10 cellular contexts compared by ENCODE assay signal in the genomic region with DNA sequence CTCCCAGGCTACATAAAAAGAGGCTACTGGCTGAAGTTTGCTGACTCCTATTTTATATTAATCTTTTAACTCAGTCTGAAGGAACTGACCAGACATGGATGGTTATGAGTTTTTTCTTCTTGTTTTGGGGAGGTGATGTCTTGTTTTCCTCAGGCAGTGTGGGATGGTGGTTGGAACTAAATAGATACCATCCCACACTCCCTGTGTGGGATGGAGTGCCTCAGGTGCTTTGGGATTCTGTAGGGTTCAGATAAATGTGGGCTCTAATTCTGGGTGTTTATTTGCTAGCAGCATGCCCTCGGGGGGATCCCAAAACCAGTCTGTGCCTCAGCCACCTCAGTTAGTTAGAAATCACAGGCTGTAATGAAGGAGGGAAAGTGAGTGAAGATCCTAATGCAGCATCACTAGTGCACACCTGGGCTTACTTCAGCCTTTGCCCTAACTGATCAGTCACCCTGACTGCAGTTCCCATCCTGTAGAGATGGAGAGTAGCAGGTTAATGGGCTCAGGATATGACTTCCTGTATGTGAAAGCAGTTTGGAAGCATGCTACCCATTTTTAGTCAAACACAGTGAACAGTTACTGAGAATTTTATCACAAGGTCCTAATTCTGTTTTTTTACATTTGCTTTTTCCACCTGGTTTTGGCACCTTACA.
DNase-seq lines count a peak whose midpoint lies in the region; ATAC-seq, FAIRE-seq and TF ChIP-seq lines count a peak whose summit lies in the region.
"Had no signal": no experiment of that assay in that cellular context is flagged by ENCODE, and none has a peak within 500 bp of the region (broad histone marks: within the 10 kb centered on the region; RNA-seq: fewer than 3 reads in every experiment).

No MANE protein-coding gene starts in this region.

- peaks cover 99% of the 10 kb centered on the region for H3K79me2 ChIP-seq in GM12878 (ENCODE audit: control insufficient read depth, insufficient read depth, low read length)

- BruUV-seq in GM12878 (replicated peaks; lab: Mats Ljungman, UMichigan): no TSS peak

- H3K4me3 ChIP-seq in GM12878: no peak overlapping the region
- H3K4me3 ChIP-seq in H7 (ENCODE audit: insufficient read depth, low read depth, low read length): no peak overlapping the region

- TF ChIP-seq POLR2A in GM12878 (IDR thresholded peaks at IDR 0.05; ENCODE audit: low read depth, low read length): no peak; the same call in 1 of the 2 replicates

- peak overlapping the region; percentile 44; the same call in 1 of the 2 replicates for H3K4me2 ChIP-seq in GM12878 (ENCODE audit: control insufficient read depth, insufficient read depth)

- no peaks in the 10 kb centered on the region for H3K9me3 ChIP-seq in GM12878 (replicated peaks; ENCODE audit: control insufficient read depth, insufficient read depth, low read length)

- no peaks in the 10 kb centered on the region for H3K27me3 Mint-ChIP-seq in activated CD4-positive, alpha-beta T cell treated with anti-CD3 and anti-CD28 coated beads, Interleukin-2, amount 10 ng/mL, durations not matched to agents 24 days and 14 days
- H3K27me3 Mint-ChIP-seq in progenitor cell of endocrine pancreas: no peaks in the 10 kb centered on the region

- POLR2A ChIA-PET in GM12878 (lab: Charles Lee): interaction anchor here (0.9 to 4.2 kb wide), 3 partner anchors 8 to 15 kb away, joined by 3 to 24 read pairs (median 4); no protein-coding TSS in a partner anchor

- no peak for TF ChIP-seq RAD21 in GM12878 (IDR thresholded peaks at IDR 0.05; ENCODE audit: insufficient read depth, low read depth, low read length)

- in situ Hi-C loops in GM12878 (cut with MboI): no loop called here

- no peaks in the 10 kb centered on the region for H4K20me1 ChIP-seq in GM12878 (ENCODE audit: control insufficient read depth, insufficient read depth)

- RAD21 ChIA-PET in GM12878 (lab: Charles Lee; ENCODE audit: unreplicated experiment): interaction anchor here (1.3 to 1.6 kb wide), 4 partner anchors 9 to 46 kb away, joined by 3 to 6 read pairs (median 4); no protein-coding TSS in a partner anchor

- H3K36me3 Mint-ChIP-seq in activated CD4-positive, alpha-beta T cell treated with anti-CD3 and anti-CD28 coated beads, Interleukin-2, amount 10 ng/mL, durations not matched to agents 24 days and 14 days (ENCODE audit: low read depth): peaks cover 4% of the 10 kb centered on the region
- H3K36me3 Mint-ChIP-seq in progenitor cell of endocrine pancreas (ENCODE audit: insufficient read depth): peaks cover 2% of the 10 kb centered on the region

- intact Hi-C loops in activated CD4-positive, alpha-beta T cell treated with anti-CD3 and anti-CD28 coated beads, Interleukin-2, amount 10 ng/mL, durations not matched to agents 24 days and 14 days (cut with micrococcal nuclease): loop anchor here (2.0 kb wide), 2 partner anchors 14 to 30 kb away; no protein-coding TSS in a partner anchor
- intact Hi-C loops in GM12878 (cut with micrococcal nuclease; ENCODE audit: unreplicated experiment): no loop called here

- TF ChIP-seq CTCF in GM12878 (IDR thresholded peaks at IDR 0.05 in 2 of 3, conservative IDR thresholded peaks at IDR 0.05 in 1 of 3; ENCODE audit: control insufficient read depth in 2 of 3, extremely low read depth in 1 of 3, insufficient read depth in 1 of 3, low read depth in 3 of 3, low read length in 3 of 3) (no peak), progenitor cell of endocrine pancreas (IDR thresholded peaks at IDR 0.05; ENCODE audit: unreplicated experiment) (no peak)

- no peaks in the 10 kb centered on the region for H3K9me3 Mint-ChIP-seq in activated CD4-positive, alpha-beta T cell treated with anti-CD3 and anti-CD28 coated beads, Interleukin-2, amount 10 ng/mL, durations not matched to agents 24 days and 14 days
- no peaks in the 10 kb centered on the region for H3K9me3 Mint-ChIP-seq in progenitor cell of endocrine pancreas (ENCODE audit: low read depth)

- no peaks in the 10 kb centered on the region for H3K27me3 ChIP-seq in GM12878 (replicated peaks in 1 of 2; ENCODE audit: control insufficient read depth in 2 of 2, insufficient read depth in 2 of 2, low read length in 1 of 2)
- H3K27me3 ChIP-seq in H7 (ENCODE audit: control insufficient read depth, insufficient read depth, low read length): no peaks in the 10 kb centered on the region

- peaks cover 10 to 22% of the 10 kb centered on the region in 2 experiments for H3K36me3 ChIP-seq in GM12878 (ENCODE audit: control insufficient read depth in 2 of 2, insufficient read depth in 2 of 2, low read length in 1 of 2)
- no peaks in the 10 kb centered on the region; the same call in 1 of the 2 replicates for H3K36me3 ChIP-seq in H7 (replicated peaks; ENCODE audit: control insufficient read depth, insufficient read depth, low read length)

- SMC1A ChIA-PET in GM12878 (lab: Charles Lee; ENCODE audit: uncharacterized antibody, unreplicated experiment): interaction anchor here (0.7 to 1.8 kb wide), 4 partner anchors 8 to 17 kb away, joined by 3 to 13 read pairs (median 4); no protein-coding TSS in a partner anchor

- peak overlapping the region; percentile 60 for H3K4me3 Mint-ChIP-seq in activated CD4-positive, alpha-beta T cell treated with anti-CD3 and anti-CD28 coated beads, Interleukin-2, amount 10 ng/mL, durations not matched to agents 24 days and 14 days
- H3K4me3 Mint-ChIP-seq in progenitor cell of endocrine pancreas (ENCODE audit: low read depth): no peak overlapping the region

- no peak for DNase-seq in activated CD4-positive, alpha-beta T cell treated with anti-CD3 and anti-CD28 coated beads, Interleukin-2, amount 10 ng/mL, durations not matched to agents 24 days and 14 days
- no peak for DNase-seq in activated CD4-positive, alpha-beta T cell treated with anti-CD3 and anti-CD28 coated beads, Interleukin-2, amount 50 U/mL, for 1 hour
- DNase-seq in GM12878 (ENCODE audit: low read depth, low spot score) (no peak), progenitor cell of endocrine pancreas (ENCODE audit: low spot score, unreplicated experiment) (no peak), H7 (no peak)
- DNase-seq: amygdala had no signal

- peak; percentile 29 for ATAC-seq in HG03159 (IDR thresholded peaks at IDR 0.05; ENCODE audit: unreplicated experiment)
- peak; percentile 37 for ATAC-seq in GM12878
- ATAC-seq in HG03439 (IDR thresholded peaks at IDR 0.05; ENCODE audit: unreplicated experiment): no peak
- ATAC-seq in HG02588 (IDR thresholded peaks at IDR 0.05; ENCODE audit: unreplicated experiment): no peak
- ATAC-seq: HCT116 had no signal

- TF ChIP-seq EP300 in GM12878 (IDR thresholded peaks at IDR 0.05; ENCODE audit: borderline replicate concordance in 1 of 2, control insufficient read depth in 1 of 2, low read depth in 2 of 2, low read length in 2 of 2): no peak

- peaks cover 73% of the 10 kb centered on the region for H3K4me1 Mint-ChIP-seq in activated CD4-positive, alpha-beta T cell treated with anti-CD3 and anti-CD28 coated beads, Interleukin-2, amount 10 ng/mL, durations not matched to agents 24 days and 14 days
- H3K4me1 Mint-ChIP-seq in progenitor cell of endocrine pancreas (ENCODE audit: low read depth): peaks cover 56% of the 10 kb centered on the region

- FAIRE-seq in GM12878 (lab: Jason Lieb, UNC): no peak

- peak overlapping the region; percentile 35; the same call in 1 of the 2 replicates for H3K9ac ChIP-seq in GM12878 (ENCODE audit: control insufficient read depth, insufficient read depth, low read length)

- peaks cover 66% of the 10 kb centered on the region for H3K4me1 ChIP-seq in GM12878 (ENCODE audit: control insufficient read depth, insufficient read depth, low read length)

- WGBS in GM12878 (ENCODE audit: insufficient coverage, insufficient replicate concordance, low lambda C conversion rate, missing lambda C conversion rate): 0% methylated on average over 1 of the region's 1 CpG

- peak overlapping the region; percentile 51 for H3K27ac ChIP-seq in GM12878 (ENCODE audit: control insufficient read depth, insufficient read depth)

- H3K27ac Mint-ChIP-seq in activated CD4-positive, alpha-beta T cell treated with anti-CD3 and anti-CD28 coated beads, Interleukin-2, amount 10 ng/mL, durations not matched to agents 24 days and 14 days: peak overlapping the region; percentile 88
- peak overlapping the region; percentile 75 for H3K27ac Mint-ChIP-seq in progenitor cell of endocrine pancreas

- H2AFZ ChIP-seq in GM12878 (ENCODE audit: control insufficient read depth, low read depth, low read length): no peak overlapping the region

- CTCF ChIA-PET in GM12878 (lab: Yijun Ruan, JAX): no interaction called here

TF ChIP-seq in GM12878, 131 proteins besides CTCF, POLR2A, EP300 and RAD21:
- TF ChIP-seq EED (IDR thresholded peaks at IDR 0.05; ENCODE audit: low read depth): peak; percentile 43; the same call in 1 of the 2 replicates
- no peak for TF ChIP-seq EGR1 (IDR thresholded peaks at IDR 0.05; ENCODE audit: borderline replicate concordance in 1 of 2, low read depth in 2 of 2, low read length in 2 of 2)
- no peak for TF ChIP-seq FOXM1 (IDR thresholded peaks at IDR 0.05; ENCODE audit: low read depth, low read length)
- no peak for TF ChIP-seq ZNF687 (IDR thresholded peaks at IDR 0.05)
- TF ChIP-seq BMI1 (IDR thresholded peaks at IDR 0.05; ENCODE audit: borderline replicate concordance): no peak

Comparison
In these comparisons a context has a peak if more than half of its experiments do, and no peak if none do; other contexts are left out.
1. ATAC-seq: peak in HG03159 (single experiment) and GM12878 (single experiment); none in HG03439 (single experiment) and HG02588 (single experiment).